In the genomic region with DNA sequence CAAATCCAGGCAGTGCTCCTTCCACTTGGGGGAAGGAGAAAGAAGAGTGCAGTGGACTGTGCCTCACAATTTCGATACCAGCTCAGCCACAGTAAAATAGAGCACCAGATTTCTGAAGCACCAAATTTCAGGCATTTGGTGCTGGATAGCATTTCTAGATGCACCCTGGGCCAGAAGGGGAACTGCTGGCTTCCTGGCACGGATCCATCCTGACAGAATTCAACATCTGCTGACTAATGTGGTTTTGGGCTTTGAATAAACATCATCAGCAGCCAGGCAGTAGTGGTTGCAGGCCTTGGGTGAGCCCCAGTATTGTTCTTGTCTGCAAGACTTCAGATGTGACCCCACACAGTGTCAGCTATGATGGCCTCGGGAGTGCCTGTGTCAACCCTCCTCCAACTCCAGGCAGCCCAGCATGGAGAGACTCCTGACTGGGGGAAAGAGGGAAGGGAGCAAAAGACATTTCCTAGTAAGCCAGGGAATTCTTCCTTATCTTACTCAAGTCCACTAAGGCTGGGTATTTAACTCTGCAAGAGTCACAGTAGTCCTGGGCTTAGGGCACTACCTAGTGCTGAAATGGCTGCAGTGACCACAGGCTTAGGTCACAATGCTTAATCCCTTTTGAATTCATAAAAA, we compare ENCODE assay signal across 9 cellular contexts.
DNase-seq lines count a peak whose midpoint lies in the region; ATAC-seq and TF ChIP-seq lines count a peak whose summit lies in the region.
"Had no signal": no experiment of that assay in that cellular context is flagged by ENCODE, and none has a peak within 500 bp of the region (broad histone marks: within the 10 kb centered on the region; RNA-seq: fewer than 3 reads in every experiment).

No MANE protein-coding gene starts in this region.

- DNase-seq in HCEC 1CT (peak; percentile 1), NCI-H2171 treated with DMSO at 0.1 percent for 48 hours (lab: John Stamatoyannopoulos, UW) (peak; percentile 90), colonic mucosa (peak; percentile 18), renal cortical epithelial cell (ENCODE audit: low read depth) (peak; percentile 65), left lobe of liver (ENCODE audit: low spot score) (no peak), DMS79 treated with DMSO at 0.1 percent for 48 hours (lab: John Stamatoyannopoulos, UW) (no peak)
- DNase-seq in activated CD4-positive, alpha-beta T cell treated with anti-CD3 and anti-CD28 coated beads, Interleukin-2, amount 50 U/mL, for 48 hours = no peak
- DNase-seq: lower lobe of right lung, spleen had no signal

- H3K9me3 ChIP-seq in colonic mucosa = no peaks in the 10 kb centered on the region
- H3K9me3 ChIP-seq: lower lobe of right lung had no signal

- no peaks in the 10 kb centered on the region for H3K36me3 ChIP-seq in colonic mucosa
- H3K36me3 ChIP-seq: lower lobe of right lung, spleen had no signal

- no peaks in the 10 kb centered on the region for H3K4me1 ChIP-seq in colonic mucosa
- H3K4me1 ChIP-seq: lower lobe of right lung, spleen had no signal

- H3K9ac ChIP-seq in colonic mucosa (ENCODE audit: low read depth in 2 of 2, low read length in 2 of 2) = no peak overlapping the region

- H3K27ac ChIP-seq in colonic mucosa = no peak overlapping the region
- H3K27ac ChIP-seq: lower lobe of right lung, spleen had no signal

- TF ChIP-seq CTCF in colonic mucosa (IDR thresholded peaks at IDR 0.05) = no peak

- no peak overlapping the region for H3K4me3 ChIP-seq in colonic mucosa
- H3K4me3 ChIP-seq: lower lobe of right lung, spleen had no signal

- ATAC-seq in left lobe of liver = no peak

- intact Hi-C loops in colonic mucosa (cut with DNase I) = no loop called here

- peaks cover 3% of the 10 kb centered on the region for H3K27me3 ChIP-seq in colonic mucosa
- H3K27me3 ChIP-seq: spleen had no signal

Comparison
In these comparisons a context has a peak if more than half of its experiments do, and no peak if none do; other contexts are left out.
1. DNase-seq: peak in HCEC 1CT (single experiment), NCI-H2171 treated with DMSO at 0.1 percent for 48 hours (single experiment), colonic mucosa (single experiment) and renal cortical epithelial cell (single experiment); none in activated CD4-positive, alpha-beta T cell treated with anti-CD3 and anti-CD28 coated beads, Interleukin-2, amount 50 U/mL, for 48 hours (0 of 2), left lobe of liver (single experiment) and DMS79 treated with DMSO at 0.1 percent for 48 hours (single experiment).